8 cellular contexts compared by ENCODE assay signal in the genomic region with DNA sequence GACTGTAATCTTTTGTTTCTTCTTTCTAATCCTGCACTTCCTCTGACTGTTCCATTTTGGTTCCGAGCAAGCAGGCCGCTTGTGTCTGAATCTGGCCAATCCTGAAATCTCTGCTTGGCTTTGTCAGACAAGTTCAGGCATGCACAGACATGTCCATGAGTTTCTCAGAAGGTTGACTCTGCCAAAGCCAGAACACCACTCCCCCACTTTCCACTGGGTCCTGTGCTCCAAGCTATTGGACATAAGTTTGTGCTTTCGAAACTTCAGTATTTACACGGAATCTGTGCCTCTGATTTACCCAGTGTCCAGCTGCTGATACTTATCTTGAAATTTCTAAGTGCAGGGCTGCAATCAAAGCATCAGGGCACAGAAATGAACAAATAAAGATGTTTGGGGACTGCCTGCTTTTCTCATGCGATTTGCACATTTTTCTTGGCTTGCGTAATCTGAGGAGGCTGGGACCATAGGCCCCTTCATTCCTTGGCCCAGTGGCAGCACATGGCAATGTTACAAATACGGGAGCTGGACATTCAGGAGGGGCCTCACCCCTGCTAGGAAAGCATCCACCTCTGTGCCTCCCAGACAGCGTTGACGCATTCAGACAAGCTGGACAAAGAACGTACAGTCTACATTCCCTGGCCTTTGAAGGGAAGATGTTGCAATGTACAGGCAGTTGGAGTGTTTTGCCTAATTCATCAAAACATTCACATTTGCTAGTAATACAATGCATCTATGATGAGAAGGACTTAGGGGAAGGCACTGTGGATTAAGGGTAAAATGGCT.
DNase-seq lines count a peak whose midpoint lies in the region; ATAC-seq lines count a peak whose summit lies in the region.

No MANE protein-coding gene starts in this region.

- H3K9me3 ChIP-seq in aorta (ENCODE audit: control insufficient read depth, low read length) = no peaks in the 10 kb centered on the region

- no peak overlapping the region for H2BK120ac ChIP-seq in mesendoderm (ENCODE audit: low read depth, low read length)

- no peak overlapping the region for H3K9ac ChIP-seq in mesendoderm (ENCODE audit: low read length)

- no CpG with 5 or more reads among the region's 10 CpGs for WGBS in mesendoderm (ENCODE audit: extremely low coverage, insufficient coverage, low lambda C conversion rate)
- WGBS in aorta, 2 donors = 6 to 7% methylated on average over 10 of the region's 10 CpGs

- H3K79me1 ChIP-seq in mesendoderm (ENCODE audit: low read length) = no peaks in the 10 kb centered on the region

- H4K5ac ChIP-seq in mesendoderm (ENCODE audit: low read length) = no peak overlapping the region

- DNase-seq in activated naive CD4-positive, alpha-beta T cell treated with anti-CD3 and anti-CD28 coated beads for 36 hours = peak; percentile 5
- DNase-seq in activated naive CD4-positive, alpha-beta T cell treated with Interleukin-2 at 50 U/mL for 16 hours = no peak
- peak; percentile 45 for DNase-seq in ecto neural progenitor cell (ENCODE audit: low spot score)
- DNase-seq in mesendoderm = peak; percentile 3
- DNase-seq in aorta = peak; percentile 83 to 87
- no peak for DNase-seq in activated T-helper 1 cell treated with anti-CD3 and anti-CD28 coated beads, Interleukin-12 subunit alpha, Interleukin-12 subunit beta, Interleukin-2, Interleukin-4 antibody, amounts not matched to agents 30 ng/mL and 10 ng/mL and 1 ng/mL, durations not matched to agents 14 hours and 24 hours and 36 hours (ENCODE audit: low spot score)
- DNase-seq in SKM-1 treated with dmso at 0.1 percent for 144 hours (lab: John Stamatoyannopoulos, UW; ENCODE audit: unreplicated experiment) = no peak

- no peak overlapping the region for H2AK5ac ChIP-seq in mesendoderm (ENCODE audit: low read length)

- CTCF ChIA-PET in activated naive CD4-positive, alpha-beta T cell treated with anti-CD3 and anti-CD28 coated beads for 36 hours (lab: Charles Lee) = no interaction called here

- H3K4me2 ChIP-seq in mesendoderm (ENCODE audit: low read length) = no peak overlapping the region

- H3K27me3 ChIP-seq in mesendoderm (ENCODE audit: insufficient read depth, low read length, poor library complexity) (no peaks in the 10 kb centered on the region), aorta (ENCODE audit: control insufficient read depth in 1 of 2, insufficient read depth in 2 of 2, low read length in 1 of 2) (no peaks in the 10 kb centered on the region)

- intact Hi-C loops in activated naive CD4-positive, alpha-beta T cell treated with anti-CD3 and anti-CD28 coated beads for 36 hours (cut with micrococcal nuclease) = no loop called here
- intact Hi-C loops in aorta (cut with DNase I) = loop anchor here in 1 of 2 donors (5.0 kb wide), 1 partner anchor 42 kb away; no protein-coding TSS in a partner anchor
- intact Hi-C loops in activated T-helper 1 cell treated with anti-CD3 and anti-CD28 coated beads, Interleukin-12 subunit alpha, Interleukin-12 subunit beta, Interleukin-2, Interleukin-4 antibody, amounts not matched to agents 30 ng/mL and 10 ng/mL and 1 ng/mL, durations not matched to agents 14 hours and 24 hours and 36 hours (cut with micrococcal nuclease) = no loop called here

- H3K36me3 Mint-ChIP-seq in activated naive CD4-positive, alpha-beta T cell treated with anti-CD3 and anti-CD28 coated beads for 36 hours (ENCODE audit: low read depth) = no peaks in the 10 kb centered on the region
- no peaks in the 10 kb centered on the region for H3K36me3 Mint-ChIP-seq in activated T-helper 1 cell treated with anti-CD3 and anti-CD28 coated beads, Interleukin-12 subunit alpha, Interleukin-12 subunit beta, Interleukin-2, Interleukin-4 antibody, amounts not matched to agents 30 ng/mL and 10 ng/mL and 1 ng/mL, durations not matched to agents 14 hours and 24 hours and 36 hours (ENCODE audit: low read depth)

- no peak overlapping the region for H3K4me3 Mint-ChIP-seq in activated naive CD4-positive, alpha-beta T cell treated with anti-CD3 and anti-CD28 coated beads for 36 hours
- H3K4me3 Mint-ChIP-seq in activated T-helper 1 cell treated with anti-CD3 and anti-CD28 coated beads, Interleukin-12 subunit alpha, Interleukin-12 subunit beta, Interleukin-2, Interleukin-4 antibody, amounts not matched to agents 30 ng/mL and 10 ng/mL and 1 ng/mL, durations not matched to agents 14 hours and 24 hours and 36 hours = no peak overlapping the region

- H4K8ac ChIP-seq in mesendoderm (ENCODE audit: low read depth, low read length) = peak overlapping the region; percentile 89

- H3K27ac ChIP-seq in mesendoderm (ENCODE audit: low read depth, low read length) (no peak overlapping the region), aorta (ENCODE audit: low read depth in 1 of 2, low read length in 2 of 2) (peak overlapping the region; percentile 84 to 86)

- no peak overlapping the region for H2BK15ac ChIP-seq in mesendoderm (replicated peaks; ENCODE audit: low read depth)

- ATAC-seq in aorta (ENCODE audit: low FRiP score) = peak; percentile 91
- no peak for ATAC-seq in HG03354 (IDR thresholded peaks at IDR 0.05; ENCODE audit: poor library complexity, severe bottlenecking, unreplicated experiment)

- H3K36me3 ChIP-seq in mesendoderm (ENCODE audit: control insufficient read depth, insufficient read depth, low read length) = no peaks in the 10 kb centered on the region
- no peaks in the 10 kb centered on the region for H3K36me3 ChIP-seq in aorta (ENCODE audit: control insufficient read depth in 1 of 2, insufficient read depth in 2 of 2, low read length in 1 of 2)

- H2BK5ac ChIP-seq in mesendoderm (ENCODE audit: low read length) = peak overlapping the region; percentile 27

- no peak overlapping the region for H3K4ac ChIP-seq in mesendoderm (ENCODE audit: low read depth, low read length)

- H3K23ac ChIP-seq in mesendoderm (ENCODE audit: low read length) = no peak overlapping the region

- H3K56ac ChIP-seq in mesendoderm (ENCODE audit: low read length) = no peak overlapping the region

- no peaks in the 10 kb centered on the region for H3K4me1 ChIP-seq in mesendoderm (ENCODE audit: control insufficient read depth, low read depth, low read length)
- peaks cover 3 to 6% of the 10 kb centered on the region in 2 donors for H3K4me1 ChIP-seq in aorta (ENCODE audit: control insufficient read depth in 1 of 2, insufficient read depth in 2 of 2, low read length in 2 of 2)

- no peak overlapping the region for H3K4me3 ChIP-seq in mesendoderm (ENCODE audit: low read length)
- no peak overlapping the region for H3K4me3 ChIP-seq in aorta (ENCODE audit: low read length in 2 of 2)

- H3K18ac ChIP-seq in mesendoderm (ENCODE audit: low read length) = no peak overlapping the region

- H3K27me3 Mint-ChIP-seq in activated naive CD4-positive, alpha-beta T cell treated with anti-CD3 and anti-CD28 coated beads for 36 hours (ENCODE audit: low read depth) = peaks cover 3% of the 10 kb centered on the region
- H3K27me3 Mint-ChIP-seq in activated T-helper 1 cell treated with anti-CD3 and anti-CD28 coated beads, Interleukin-12 subunit alpha, Interleukin-12 subunit beta, Interleukin-2, Interleukin-4 antibody, amounts not matched to agents 30 ng/mL and 10 ng/mL and 1 ng/mL, durations not matched to agents 14 hours and 24 hours and 36 hours (ENCODE audit: insufficient read depth) = no peaks in the 10 kb centered on the region

- no peaks in the 10 kb centered on the region for H3K9me3 Mint-ChIP-seq in activated naive CD4-positive, alpha-beta T cell treated with anti-CD3 and anti-CD28 coated beads for 36 hours
- peaks cover 10% of the 10 kb centered on the region for H3K9me3 Mint-ChIP-seq in activated T-helper 1 cell treated with anti-CD3 and anti-CD28 coated beads, Interleukin-12 subunit alpha, Interleukin-12 subunit beta, Interleukin-2, Interleukin-4 antibody, amounts not matched to agents 30 ng/mL and 10 ng/mL and 1 ng/mL, durations not matched to agents 14 hours and 24 hours and 36 hours

- H3K27ac Mint-ChIP-seq in activated naive CD4-positive, alpha-beta T cell treated with anti-CD3 and anti-CD28 coated beads for 36 hours = peak overlapping the region; percentile 27
- no peak overlapping the region for H3K27ac Mint-ChIP-seq in activated T-helper 1 cell treated with anti-CD3 and anti-CD28 coated beads, Interleukin-12 subunit alpha, Interleukin-12 subunit beta, Interleukin-2, Interleukin-4 antibody, amounts not matched to agents 30 ng/mL and 10 ng/mL and 1 ng/mL, durations not matched to agents 14 hours and 24 hours and 36 hours

- H3K79me2 ChIP-seq in mesendoderm (ENCODE audit: control insufficient read depth, insufficient read depth, low read length) = no peaks in the 10 kb centered on the region

- H3K4me1 Mint-ChIP-seq in activated naive CD4-positive, alpha-beta T cell treated with anti-CD3 and anti-CD28 coated beads for 36 hours (ENCODE audit: low read depth) = no peaks in the 10 kb centered on the region
- no peaks in the 10 kb centered on the region for H3K4me1 Mint-ChIP-seq in activated T-helper 1 cell treated with anti-CD3 and anti-CD28 coated beads, Interleukin-12 subunit alpha, Interleukin-12 subunit beta, Interleukin-2, Interleukin-4 antibody, amounts not matched to agents 30 ng/mL and 10 ng/mL and 1 ng/mL, durations not matched to agents 14 hours and 24 hours and 36 hours (ENCODE audit: low read depth)

Comparison
In these comparisons a context has a peak if more than half of its experiments do, and no peak if none do; other contexts are left out.
1. DNase-seq: peak in activated naive CD4-positive, alpha-beta T cell treated with anti-CD3 and anti-CD28 coated beads for 36 hours (single experiment), ecto neural progenitor cell (single experiment), mesendoderm (single experiment) and aorta (2 of 2); none in activated naive CD4-positive, alpha-beta T cell treated with Interleukin-2 at 50 U/mL for 16 hours (single experiment), activated T-helper 1 cell treated with anti-CD3 and anti-CD28 coated beads, Interleukin-12 subunit alpha, Interleukin-12 subunit beta, Interleukin-2, Interleukin-4 antibody, amounts not matched to agents 30 ng/mL and 10 ng/mL and 1 ng/mL, durations not matched to agents 14 hours and 24 hours and 36 hours (single experiment) and SKM-1 treated with dmso at 0.1 percent for 144 hours (single experiment).